11 cellular contexts compared by ENCODE assay signal in the genomic region with DNA sequence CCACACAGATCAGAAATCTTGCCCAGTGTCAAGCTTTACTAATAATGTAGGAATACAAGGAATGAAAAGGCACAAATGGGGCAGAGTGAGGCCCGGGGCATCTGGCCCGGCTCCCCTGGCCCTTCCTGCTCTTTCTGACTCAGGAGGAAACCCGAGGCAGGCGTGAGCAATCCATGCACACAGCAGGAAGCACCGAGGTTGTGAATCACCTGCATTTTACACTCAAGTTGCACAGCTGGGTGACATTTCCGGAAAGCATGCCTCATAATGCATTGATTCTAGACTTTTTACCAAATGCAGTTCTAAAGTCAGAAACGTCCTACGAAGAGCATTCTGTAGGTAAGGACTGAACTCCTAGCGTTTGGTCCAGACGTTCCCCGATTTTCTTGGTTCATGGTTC. TPM values are rescaled to one million over a fixed set of nuclear protein-coding genes. Genes with fewer than 3 reads are reported as not detected.
DNase-seq lines count a peak whose midpoint lies in the region; ATAC-seq, FAIRE-seq and TF ChIP-seq lines count a peak whose summit lies in the region.
"Had no signal": no experiment of that assay in that cellular context is flagged by ENCODE, and none has a peak within 500 bp of the region (broad histone marks: within the 10 kb centered on the region; RNA-seq: fewer than 3 reads in every experiment).

No MANE protein-coding gene starts in this region.

- intact Hi-C loops in GM12878 (cut with micrococcal nuclease; ENCODE audit: unreplicated experiment), result no loop called here
- intact Hi-C loops in left colon (cut with DNase I, micrococcal nuclease), result no loop called here
- intact Hi-C loops in vagina (cut with DNase I), result no loop called here
- intact Hi-C loops in colonic mucosa (cut with DNase I), result no loop called here

- POLR2A ChIA-PET in GM12878 (lab: Charles Lee), result interaction anchor here (0.6 kb wide), 1 partner anchor 185 kb away, joined by 3 read pairs; no protein-coding TSS in a partner anchor

- TF ChIP-seq RAD21 in GM12878 (IDR thresholded peaks at IDR 0.05; ENCODE audit: insufficient read depth, low read depth, low read length), result no peak

- ATAC-seq in GM12878 (no peak), left colon (peak; percentile 48), HG03342 (IDR thresholded peaks at IDR 0.05; ENCODE audit: unreplicated experiment) (no peak)
- ATAC-seq: naive thymus-derived CD8-positive, alpha-beta T cell had no signal

- TF ChIP-seq CTCF in GM12878 (IDR thresholded peaks at IDR 0.05 in 2 of 3, conservative IDR thresholded peaks at IDR 0.05 in 1 of 3; ENCODE audit: control insufficient read depth in 2 of 3, extremely low read depth in 1 of 3, insufficient read depth in 1 of 3, low read depth in 3 of 3, low read length in 3 of 3), result no peak
- TF ChIP-seq CTCF in vagina (IDR thresholded peaks at IDR 0.05), result no peak
- no peak for TF ChIP-seq CTCF in colonic mucosa (IDR thresholded peaks at IDR 0.05)

- no peak overlapping the region for H3K4me3 ChIP-seq in BLaER1 treated with 17β-estradiol and CSF1 and Interleukin-3, amounts not matched to agents 10 nM and 100 nM
- H3K4me3 ChIP-seq in HUES48 (ENCODE audit: low read depth, low read length) (no peak overlapping the region), GM12878 (no peak overlapping the region), vagina (no peak overlapping the region), colonic mucosa (no peak overlapping the region)

- H3K9me3 ChIP-seq in BLaER1 treated with 17β-estradiol and CSF1 and Interleukin-3, amounts not matched to agents 10 nM and 100 nM (replicated peaks in 1 of 11), result no peaks in the 10 kb centered on the region
- no peaks in the 10 kb centered on the region for H3K9me3 ChIP-seq in HUES48 (ENCODE audit: control insufficient read depth, insufficient read depth, low read length)
- H3K9me3 ChIP-seq in GM12878 (replicated peaks; ENCODE audit: control insufficient read depth, insufficient read depth, low read length), result no peaks in the 10 kb centered on the region
- no peaks in the 10 kb centered on the region for H3K9me3 ChIP-seq in vagina
- no peaks in the 10 kb centered on the region for H3K9me3 ChIP-seq in colonic mucosa

- H3K4me1 ChIP-seq in BLaER1 treated with 17β-estradiol and CSF1 and Interleukin-3, amounts not matched to agents 10 nM and 100 nM, result peaks cover 17 to 27% (median 21%) of the 10 kb centered on the region in 10 experiments
- H3K4me1 ChIP-seq in HUES48 (ENCODE audit: control insufficient read depth, insufficient read depth, low read length) (peaks cover 11% of the 10 kb centered on the region), GM12878 (ENCODE audit: control insufficient read depth, insufficient read depth, low read length) (no peaks in the 10 kb centered on the region), vagina (no peaks in the 10 kb centered on the region), colonic mucosa (no peaks in the 10 kb centered on the region)

- in situ Hi-C loops in GM12878 (cut with MboI), result no loop called here

- peak overlapping the region in 2 of 11 experiments; percentile 10 to 36; a peak in 1 of 22 replicates for H3K27ac ChIP-seq in BLaER1 treated with 17β-estradiol and CSF1 and Interleukin-3, amounts not matched to agents 10 nM and 100 nM
- H3K27ac ChIP-seq in HUES48 (ENCODE audit: low read depth, low read length) (peak overlapping the region; percentile 87), GM12878 (ENCODE audit: control insufficient read depth, insufficient read depth) (no peak overlapping the region), vagina (no peak overlapping the region), colonic mucosa (no peak overlapping the region)
- H3K27ac ChIP-seq: HL-60 had no signal

- peaks cover 11 to 27% (median 21%) of the 10 kb centered on the region in 11 experiments; a peak in 20 of 22 replicates for H3K36me3 ChIP-seq in BLaER1 treated with 17β-estradiol and CSF1 and Interleukin-3, amounts not matched to agents 10 nM and 100 nM
- peaks cover 5% of the 10 kb centered on the region; the same call in 1 of the 2 replicates for H3K36me3 ChIP-seq in HUES48 (ENCODE audit: control insufficient read depth, insufficient read depth, low read length)
- H3K36me3 ChIP-seq in GM12878 (ENCODE audit: control insufficient read depth in 2 of 2, insufficient read depth in 2 of 2, low read length in 1 of 2), result peaks cover 0 to 2% of the 10 kb centered on the region in 2 experiments; a peak in 1 of 4 replicates
- peaks cover 0 to 16% of the 10 kb centered on the region in 2 donors for H3K36me3 ChIP-seq in vagina
- no peaks in the 10 kb centered on the region for H3K36me3 ChIP-seq in colonic mucosa

- H3K9ac ChIP-seq in BLaER1 treated with 17β-estradiol and CSF1 and Interleukin-3, amounts not matched to agents 10 nM and 100 nM, result no peak overlapping the region
- H3K9ac ChIP-seq in HUES48 (ENCODE audit: low read depth, low read length) (no peak overlapping the region), GM12878 (ENCODE audit: control insufficient read depth, insufficient read depth, low read length) (no peak overlapping the region), colonic mucosa (ENCODE audit: low read depth in 2 of 2, low read length in 2 of 2) (no peak overlapping the region)

- no TSS peak for BruUV-seq in GM12878 (replicated peaks; lab: Mats Ljungman, UMichigan)

- peak overlapping the region in 7 of 11 experiments; percentile 6 to 38 (median 29); a peak in 9 of 22 replicates for H3K4me2 ChIP-seq in BLaER1 treated with 17β-estradiol and CSF1 and Interleukin-3, amounts not matched to agents 10 nM and 100 nM
- H3K4me2 ChIP-seq in GM12878 (ENCODE audit: control insufficient read depth, insufficient read depth), result no peak overlapping the region

- WGBS in GM12878 (ENCODE audit: insufficient coverage, insufficient replicate concordance, low lambda C conversion rate, missing lambda C conversion rate), result 48% methylated on average over 11 of the region's 11 CpGs

- H3K27me3 ChIP-seq in BLaER1 treated with 17β-estradiol and CSF1 and Interleukin-3, amounts not matched to agents 10 nM and 100 nM, result no peaks in the 10 kb centered on the region
- H3K27me3 ChIP-seq in HUES48 (ENCODE audit: control insufficient read depth, insufficient read depth, low read length), result no peaks in the 10 kb centered on the region
- H3K27me3 ChIP-seq in GM12878 (replicated peaks in 1 of 2; ENCODE audit: control insufficient read depth in 2 of 2, insufficient read depth in 2 of 2, low read length in 1 of 2), result no peaks in the 10 kb centered on the region
- H3K27me3 ChIP-seq in vagina, result no peaks in the 10 kb centered on the region
- no peaks in the 10 kb centered on the region for H3K27me3 ChIP-seq in colonic mucosa

- no peak overlapping the region for H2AFZ ChIP-seq in GM12878 (ENCODE audit: control insufficient read depth, low read depth, low read length)

- H3K79me2 ChIP-seq in GM12878 (ENCODE audit: control insufficient read depth, insufficient read depth, low read length), result no peaks in the 10 kb centered on the region

- no peak for TF ChIP-seq POLR2A in GM12878 (IDR thresholded peaks at IDR 0.05; ENCODE audit: low read depth, low read length)
- no peak for TF ChIP-seq POLR2A in vagina (IDR thresholded peaks at IDR 0.05)

- SMC1A ChIA-PET in GM12878 (lab: Charles Lee; ENCODE audit: uncharacterized antibody, unreplicated experiment), result no interaction called here

- CTCF ChIA-PET in GM12878 (lab: Yijun Ruan, JAX), result no interaction called here

- H4K20me1 ChIP-seq in BLaER1 treated with 17β-estradiol and CSF1 and Interleukin-3, amounts not matched to agents 10 nM and 100 nM, result no peaks in the 10 kb centered on the region
- H4K20me1 ChIP-seq in GM12878 (ENCODE audit: control insufficient read depth, insufficient read depth), result no peaks in the 10 kb centered on the region

- DNase-seq in GM12878 (ENCODE audit: low read depth, low spot score) (no peak), left colon (no peak), NCI-H1092 treated with DMSO at 0.1 percent for 48 hours (lab: John Stamatoyannopoulos, UW) (no peak), vagina (ENCODE audit: extremely low spot score in 2 of 2) (no peak), colonic mucosa (no peak)
- DNase-seq: aorta; naive thymus-derived CD8-positive, alpha-beta T cell had no signal

- RAD21 ChIA-PET in GM12878 (lab: Charles Lee; ENCODE audit: unreplicated experiment), result interaction anchor here (0.6 kb wide), 1 partner anchor 407 kb away, joined by 3 read pairs; no protein-coding TSS in a partner anchor

- FAIRE-seq in GM12878 (lab: Jason Lieb, UNC), result no peak

- TF ChIP-seq EP300 in GM12878 (IDR thresholded peaks at IDR 0.05; ENCODE audit: borderline replicate concordance in 1 of 2, control insufficient read depth in 1 of 2, low read depth in 2 of 2, low read length in 2 of 2), result no peak

RNA-seq across cellular contexts. Expression of a gene that starts 38.9 kb away (rescaled TPM):
- total RNA-seq in GM12878 (2013; cell fraction: nucleolus; rRNA removed), result 36.9 and 37.3 TPM in 2 replicates
- total RNA-seq in GM12878 (2014; rRNA removed), result 10.8 and 16.4 TPM in 2 replicates
- 16.6 and 17.3 TPM in 2 replicates for total RNA-seq in GM12878 (2014; rRNA removed; fragmentation: Illumina TruSeq; extraction: Trizol)
- total RNA-seq in GM12878 (2021), result 12.8 and 12.9 TPM in 2 replicates
- 4.6 TPM for polyA plus RNA-seq in GM12878 (2011; ENCODE audit: low read depth)
- 23.7 and 40.1 TPM in 2 replicates for polyA plus RNA-seq in GM12878 (2011; rRNA removed)
- polyA plus RNA-seq in GM12878 (2011; cell fraction: cytosol; rRNA removed), result 7.6 and 8.0 TPM in 2 replicates
- polyA plus RNA-seq in GM12878 (2011; cell fraction: nucleus; rRNA removed), result 14.7 and 18.9 TPM in 2 replicates
- polyA plus RNA-seq in GM12878 (2012), result 9.9 and 11.1 TPM in 2 replicates
- polyA plus RNA-seq in GM12878 (2014; fragmentation: Illumina TruSeq; extraction: Trizol), result 11.4 and 12.9 TPM in 2 replicates
- polyA plus RNA-seq in GM12878 (2014; fragmentation: Nextera tagmentation; extraction: Ambion mirVana), result 10 to 100 TPM; 10.6 to 11.5 TPM
- 13.6 and 15.1 TPM in 2 replicates for polyA plus RNA-seq in GM12878 (2014; rRNA removed)
- polyA plus RNA-seq in GM12878 (2016; fragmentation: Nextera tagmentation; extraction: Ambion mirVana), result 10 to 100 TPM; 22.7 to 22.9 TPM
- polyA minus RNA-seq in GM12878 (2011; rRNA and poly(A)+ RNA removed), result 3.0 and 3.9 TPM in 2 replicates
- 2.8 and 6.4 TPM in 2 replicates for polyA minus RNA-seq in GM12878 (2011; cell fraction: cytosol; rRNA and poly(A)+ RNA removed)
- polyA minus RNA-seq in GM12878 (2011; cell fraction: nucleus; rRNA and poly(A)+ RNA removed), result 4.5 and 4.6 TPM in 2 replicates
- total RNA-seq in left colon, result 10 to 100 TPM; 13.1 to 23.4 TPM
- total RNA-seq in vagina, result 14.0 TPM
- total RNA-seq in colonic mucosa, result 10 to 100 TPM; 16.0 to 21.6 TPM

RNA-seq across cellular contexts. Expression of a gene that starts 39.2 kb away (rescaled TPM):
- total RNA-seq in GM12878 (2013; cell fraction: nucleolus; rRNA removed), result 20.2 and 24.3 TPM in 2 replicates
- total RNA-seq in GM12878 (2014; rRNA removed) (62.4 and 78.7 TPM in 2 replicates), GM12878 (2014; rRNA removed; fragmentation: Illumina TruSeq; extraction: Trizol) (79.8 TPM in 2 replicates), GM12878 (2021) (64.7 and 68.4 TPM in 2 replicates), left colon (10 to 100 TPM; 43.4 to 50.2 TPM), vagina (11.3 TPM), colonic mucosa (10 to 100 TPM; 45.4 to 57.9 TPM)
- polyA plus RNA-seq in GM12878 (2011; ENCODE audit: low read depth), result 32.1 TPM
- polyA plus RNA-seq in GM12878 (2011; rRNA removed) (83.2 and 128 TPM in 2 replicates), GM12878 (2014; fragmentation: Illumina TruSeq; extraction: Trizol) (82.8 and 96.8 TPM in 2 replicates), GM12878 (2014; fragmentation: Nextera tagmentation; extraction: Ambion mirVana) (10 to 100 TPM; 50.0 to 59.0 TPM), GM12878 (2014; rRNA removed) (58.8 and 69.0 TPM in 2 replicates), GM12878 (2016; fragmentation: Nextera tagmentation; extraction: Ambion mirVana) (100 to 1,000 TPM; 193 to 194 TPM)
- polyA plus RNA-seq in GM12878 (2011; cell fraction: cytosol; rRNA removed), result 24.7 and 28.4 TPM in 2 replicates
- polyA plus RNA-seq in GM12878 (2011; cell fraction: nucleus; rRNA removed), result 23.4 and 27.3 TPM in 2 replicates
- 39.0 and 43.5 TPM in 2 replicates for polyA plus RNA-seq in GM12878 (2012)
- 20.9 and 26.8 TPM in 2 replicates for polyA minus RNA-seq in GM12878 (2011; rRNA and poly(A)+ RNA removed)
- polyA minus RNA-seq in GM12878 (2011; cell fraction: cytosol; rRNA and poly(A)+ RNA removed), result 12.2 and 14.6 TPM in 2 replicates
- polyA minus RNA-seq in GM12878 (2011; cell fraction: nucleus; rRNA and poly(A)+ RNA removed), result 6.6 and 7.8 TPM in 2 replicates

RNA-seq across cellular contexts. Expression of a gene that starts 45.4 kb away (rescaled TPM):
- total RNA-seq in GM12878 (2013; cell fraction: nucleolus; rRNA removed), result 59.1 and 65.9 TPM in 2 replicates
- total RNA-seq in GM12878 (2014; rRNA removed) (39.6 and 48.7 TPM in 2 replicates), GM12878 (2014; rRNA removed; fragmentation: Illumina TruSeq; extraction: Trizol) (66.6 and 66.7 TPM in 2 replicates), GM12878 (2021) (38.6 and 43.9 TPM in 2 replicates), left colon (10 to 100 TPM in 1 of 2 donors, 1 to 10 TPM in 1; 5.8 to 11.8 TPM), vagina (5.2 TPM), colonic mucosa (10 to 100 TPM; 11.4 to 28.1 TPM)
- polyA plus RNA-seq in GM12878 (2011; ENCODE audit: low read depth), result 16.7 TPM
- polyA plus RNA-seq in GM12878 (2011; rRNA removed) (58.4 and 106 TPM in 2 replicates), GM12878 (2014; fragmentation: Illumina TruSeq; extraction: Trizol) (70.8 and 95.3 TPM in 2 replicates), GM12878 (2014; fragmentation: Nextera tagmentation; extraction: Ambion mirVana) (10 to 100 TPM; 26.6 to 46.5 TPM), GM12878 (2014; rRNA removed) (33.8 and 49.2 TPM in 2 replicates), GM12878 (2016; fragmentation: Nextera tagmentation; extraction: Ambion mirVana) (10 to 100 TPM; 90.7 to 90.8 TPM)
- 16.3 and 16.6 TPM in 2 replicates for polyA plus RNA-seq in GM12878 (2011; cell fraction: cytosol; rRNA removed)
- 39.3 and 44.4 TPM in 2 replicates for polyA plus RNA-seq in GM12878 (2011; cell fraction: nucleus; rRNA removed)
- polyA plus RNA-seq in GM12878 (2012), result 26.2 and 27.1 TPM in 2 replicates
- polyA minus RNA-seq in GM12878 (2011; rRNA and poly(A)+ RNA removed), result 11.1 and 15.7 TPM in 2 replicates
- 9.6 and 9.9 TPM in 2 replicates for polyA minus RNA-seq in GM12878 (2011; cell fraction: cytosol; rRNA and poly(A)+ RNA removed)
- polyA minus RNA-seq in GM12878 (2011; cell fraction: nucleus; rRNA and poly(A)+ RNA removed), result 10.6 and 15.8 TPM in 2 replicates
